Comparison of ENCODE assay signal across 18 cellular contexts in the genomic region with DNA sequence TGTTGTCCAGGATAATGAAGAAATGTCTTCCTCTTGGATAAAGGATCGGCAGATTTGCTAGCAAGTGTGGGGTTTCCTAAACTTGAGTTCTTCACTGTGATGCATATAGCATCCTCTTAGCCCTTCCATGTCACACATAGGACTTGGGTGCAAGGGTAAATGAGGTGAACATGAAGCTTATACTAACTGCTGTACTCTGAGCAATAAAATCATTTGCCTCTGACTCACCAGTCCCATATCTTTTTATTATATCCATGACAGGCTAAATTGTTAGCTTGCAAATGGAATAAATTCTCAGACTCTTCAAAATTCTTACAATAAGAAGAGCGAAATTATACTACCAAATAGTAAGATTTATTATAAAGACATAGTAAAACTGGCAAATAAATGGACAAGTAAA.
"Had no signal": no experiment of that assay in that cellular context is flagged by ENCODE, and none has a peak within 500 bp of the region (broad histone marks: within the 10 kb centered on the region; RNA-seq: fewer than 3 reads in every experiment).

No MANE protein-coding gene starts in this region.

- H3K27me3 ChIP-seq: esophagus squamous epithelium, neural progenitor cell, ovary, suprapubic skin, upper lobe of left lung had no signal

- H3K27ac ChIP-seq: coronary artery, neural progenitor cell, ovary, skin epidermis, suprapubic skin, upper lobe of left lung had no signal

- ATAC-seq: activated CD4-positive, CD25-positive, alpha-beta regulatory T cell treated with anti-CD3 and anti-CD28 coated beads, Interleukin-2, amount 50 U/mL, for 24 hours; stimulated activated naive CD8-positive, alpha-beta T cell treated with anti-CD3 and anti-CD28 coated beads, Interleukin-15, Interleukin-2, amounts not matched to agents 100 U/mL and 50 U/mL, for 24 hours had no signal

- H3K4me3 ChIP-seq: coronary artery, esophagus squamous epithelium, lung, neural progenitor cell, ovary, skin epidermis, suprapubic skin, upper lobe of left lung had no signal

- H3K9me3 ChIP-seq: esophagus squamous epithelium, ovary, suprapubic skin, upper lobe of left lung had no signal

- H3K4me1 ChIP-seq: neural progenitor cell had no signal

- DNase-seq: activated CD4-positive, alpha-beta T cell treated with anti-CD3 and anti-CD28 coated beads, Interleukin-2, amount 50 U/mL, for 1 hour; activated naive CD8-positive, alpha-beta T cell treated with anti-CD3 and anti-CD28 coated beads for 36 hours; central memory CD4-positive, alpha-beta T cell; esophagus squamous epithelium; foreskin melanocyte; head of caudate nucleus; immature natural killer cell; left cardiac atrium; naive B cell; ovary; stimulated activated naive CD8-positive, alpha-beta T cell treated with anti-CD3 and anti-CD28 coated beads, Interleukin-15, Interleukin-2, amounts not matched to agents 100 U/mL and 50 U/mL, for 24 hours; upper lobe of left lung had no signal

- H3K36me3 ChIP-seq: esophagus squamous epithelium, neural progenitor cell, ovary, suprapubic skin, upper lobe of left lung had no signal
